Comparison of ENCODE assay signal across 17 cellular contexts in the genomic region with DNA sequence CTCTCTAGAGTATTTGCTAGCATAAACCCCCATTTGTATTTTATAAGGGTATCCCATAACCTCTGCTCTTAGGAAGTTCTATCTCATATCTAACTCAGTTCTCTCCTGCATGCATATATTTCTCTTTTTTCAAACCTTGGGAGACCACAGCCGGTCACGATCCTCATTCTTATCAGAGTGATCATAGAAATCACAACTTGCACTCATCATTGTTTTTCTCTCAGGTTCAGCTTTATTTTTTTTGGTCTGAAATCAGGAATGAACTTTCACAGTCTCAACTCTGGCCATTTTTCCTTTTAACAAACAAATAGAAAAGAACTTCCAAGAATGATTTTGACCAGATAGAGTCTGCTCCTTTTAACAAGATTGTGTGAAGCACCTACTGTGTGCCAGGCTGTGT.
DNase-seq lines count a peak whose midpoint lies in the region; ATAC-seq and TF ChIP-seq lines count a peak whose summit lies in the region.
"Had no signal": no experiment of that assay in that cellular context is flagged by ENCODE, and none has a peak within 500 bp of the region (broad histone marks: within the 10 kb centered on the region; RNA-seq: fewer than 3 reads in every experiment).

No MANE protein-coding gene starts in this region.

- peak overlapping the region; percentile 2 for H3K27ac Mint-ChIP-seq in T-helper 17 cell
- H3K27ac Mint-ChIP-seq: activated CD4-positive, alpha-beta T cell treated with anti-CD3 and anti-CD28 coated beads for 36 hours; activated CD8-positive, alpha-beta memory T cell treated with anti-CD3 and anti-CD28 coated beads, Interleukin-2, amount 10 ng/mL, durations not matched to agents 7 days and 5 days; activated T-helper 2 cell treated with anti-CD3 and anti-CD28 coated beads, Interferon-gamma antibody, Interleukin-2, Interleukin-4, amounts not matched to agents 10 μg/mL and 5 μg/mL and 100 μg/mL, durations not matched to agents 14 hours and 24 hours and 36 hours; CD8-positive, alpha-beta T cell; natural killer cell treated with Interleukin-12 subunit alpha and Interleukin-12 subunit beta and Interleukin-15 and Interleukin-18, amount 100 ng/mL, for 72 hours; progenitor cell of endocrine pancreas had no signal

- DNase-seq in EL = peak; percentile 53
- DNase-seq in T-helper 17 cell = no peak
- peak in 1 of 2 donors; percentile 75 for DNase-seq in fibroblast of lung (ENCODE audit: low read depth in 2 of 2)
- DNase-seq in smooth muscle cell (lab: John Stamatoyannopoulos, UW; ENCODE audit: unreplicated experiment) = no peak
- DNase-seq in SHP77 (lab: John Stamatoyannopoulos, UW) = no peak
- no peak for DNase-seq in amygdala (lab: John Stamatoyannopoulos, UW)
- DNase-seq in D341Med (ENCODE audit: low spot score) = no peak
- DNase-seq in NCI-H1092 treated with DMSO at 0.1 percent for 48 hours (lab: John Stamatoyannopoulos, UW) = no peak
- DNase-seq: activated CD4-positive, alpha-beta T cell treated with anti-CD3 and anti-CD28 coated beads for 36 hours; activated CD8-positive, alpha-beta memory T cell treated with anti-CD3 and anti-CD28 coated beads, Interleukin-2, amount 10 ng/mL, durations not matched to agents 7 days and 5 days; CD8-positive, alpha-beta T cell; NK-92 treated with Interleukin-12 subunit alpha and Interleukin-12 subunit beta, amount 100 ng/mL, for 24 hours; RPMI8226 had no signal

- no peaks in the 10 kb centered on the region for H4K20me1 ChIP-seq in fibroblast of lung (ENCODE audit: control insufficient read depth, extremely low read depth, insufficient read depth, low read length)
- H4K20me1 ChIP-seq in smooth muscle cell (ENCODE audit: low read depth) = no peaks in the 10 kb centered on the region

- H3F3A ChIP-seq in smooth muscle cell (ENCODE audit: low read depth) = no peaks in the 10 kb centered on the region

- H3K9ac ChIP-seq in fibroblast of lung (ENCODE audit: insufficient read depth, low read length) (peak overlapping the region; percentile 9), smooth muscle cell (ENCODE audit: low read depth) (peak overlapping the region; percentile 64)

- no peak for ATAC-seq in T-helper 17 cell
- ATAC-seq: activated CD8-positive, alpha-beta memory T cell treated with anti-CD3 and anti-CD28 coated beads, Interleukin-2, amount 10 ng/mL, durations not matched to agents 7 days and 5 days; CD8-positive, alpha-beta T cell had no signal

- H3K27ac ChIP-seq in fibroblast of lung (ENCODE audit: insufficient read depth, low read length) (peak overlapping the region; percentile 74), smooth muscle cell (ENCODE audit: low read depth) (peak overlapping the region; percentile 85)

- H3K27me3 Mint-ChIP-seq in T-helper 17 cell = peaks cover 32% of the 10 kb centered on the region
- H3K27me3 Mint-ChIP-seq: activated CD8-positive, alpha-beta memory T cell treated with anti-CD3 and anti-CD28 coated beads, Interleukin-2, amount 10 ng/mL, durations not matched to agents 7 days and 5 days; progenitor cell of endocrine pancreas had no signal

- 76% methylated on average over 2 of the region's 2 CpGs for WGBS in smooth muscle cell (ENCODE audit: low lambda C conversion rate)

- no peak overlapping the region for H3K4me3 ChIP-seq in fibroblast of lung (replicated peaks in 1 of 4; ENCODE audit: control extremely low read depth in 1 of 4, insufficient read depth in 1 of 4, low read depth in 3 of 4, low read length in 4 of 4)
- no peak overlapping the region for H3K4me3 ChIP-seq in smooth muscle cell
- H3K4me3 ChIP-seq: adrenal gland had no signal

- no peaks in the 10 kb centered on the region for H3K36me3 Mint-ChIP-seq in T-helper 17 cell (ENCODE audit: low read depth)
- H3K36me3 Mint-ChIP-seq: activated CD8-positive, alpha-beta memory T cell treated with anti-CD3 and anti-CD28 coated beads, Interleukin-2, amount 10 ng/mL, durations not matched to agents 7 days and 5 days; CD8-positive, alpha-beta T cell; natural killer cell treated with Interleukin-12 subunit alpha and Interleukin-12 subunit beta and Interleukin-15 and Interleukin-18, amount 100 ng/mL, for 72 hours had no signal

- H3K79me2 ChIP-seq in fibroblast of lung (ENCODE audit: control insufficient read depth, insufficient read depth, low read length) (no peaks in the 10 kb centered on the region), smooth muscle cell (ENCODE audit: low read depth) (no peaks in the 10 kb centered on the region)

- H3K36me3 ChIP-seq in fibroblast of lung (ENCODE audit: control insufficient read depth, insufficient read depth, low read length) (no peaks in the 10 kb centered on the region), smooth muscle cell (ENCODE audit: low read depth) (no peaks in the 10 kb centered on the region)
- H3K36me3 ChIP-seq: adrenal gland had no signal

- TF ChIP-seq CTCF in fibroblast of lung (conservative IDR thresholded peaks at IDR 0.05 in 1 of 2, IDR thresholded peaks at IDR 0.05 in 1 of 2; ENCODE audit: low read depth in 1 of 2, low read length in 2 of 2) = no peak
- no peak for TF ChIP-seq CTCF in smooth muscle cell (IDR thresholded peaks at IDR 0.05; ENCODE audit: borderline replicate concordance, insufficient read depth, poor library complexity, severe bottlenecking)

- H3K27me3 ChIP-seq in fibroblast of lung (ENCODE audit: control insufficient read depth, insufficient read depth, low read length) = no peaks in the 10 kb centered on the region
- H3K27me3 ChIP-seq in smooth muscle cell (ENCODE audit: low read depth) = no peaks in the 10 kb centered on the region
- H3K27me3 ChIP-seq: adrenal gland had no signal

- H3K4me2 ChIP-seq in fibroblast of lung (ENCODE audit: extremely low read depth, insufficient read depth, low read length) (peak overlapping the region; percentile 8), smooth muscle cell (peak overlapping the region; percentile 19)

- H3K4me3 Mint-ChIP-seq in T-helper 17 cell = no peak overlapping the region
- H3K4me3 Mint-ChIP-seq: activated CD4-positive, alpha-beta T cell treated with anti-CD3 and anti-CD28 coated beads for 36 hours; activated CD8-positive, alpha-beta memory T cell treated with anti-CD3 and anti-CD28 coated beads, Interleukin-2, amount 10 ng/mL, durations not matched to agents 7 days and 5 days; CD8-positive, alpha-beta T cell; natural killer cell treated with Interleukin-12 subunit alpha and Interleukin-12 subunit beta and Interleukin-15 and Interleukin-18, amount 100 ng/mL, for 72 hours had no signal

- H3K4me1 ChIP-seq in fibroblast of lung (ENCODE audit: control insufficient read depth, extremely low read depth, insufficient read depth, low read length) = peaks cover 17% of the 10 kb centered on the region
- peaks cover 7% of the 10 kb centered on the region for H3K4me1 ChIP-seq in smooth muscle cell (ENCODE audit: low read depth)

- H3K4me1 Mint-ChIP-seq in T-helper 17 cell = no peaks in the 10 kb centered on the region
- H3K4me1 Mint-ChIP-seq: activated CD4-positive, alpha-beta T cell treated with anti-CD3 and anti-CD28 coated beads for 36 hours; activated CD8-positive, alpha-beta memory T cell treated with anti-CD3 and anti-CD28 coated beads, Interleukin-2, amount 10 ng/mL, durations not matched to agents 7 days and 5 days had no signal

- H2AFZ ChIP-seq in fibroblast of lung (ENCODE audit: low read length) (no peak overlapping the region), smooth muscle cell (ENCODE audit: low read depth) (no peak overlapping the region)

- no peaks in the 10 kb centered on the region for H3K9me3 ChIP-seq in T-helper 17 cell (ENCODE audit: control insufficient read depth, low read length, poor library complexity, severe bottlenecking)
- no peaks in the 10 kb centered on the region for H3K9me3 ChIP-seq in fibroblast of lung (ENCODE audit: control insufficient read depth, insufficient read depth, low read depth, low read length)
- no peaks in the 10 kb centered on the region for H3K9me3 ChIP-seq in smooth muscle cell (replicated peaks; ENCODE audit: low read depth)
- H3K9me3 ChIP-seq: adrenal gland had no signal
